Comparison of ENCODE assay signal across 8 cellular contexts in the genomic region with DNA sequence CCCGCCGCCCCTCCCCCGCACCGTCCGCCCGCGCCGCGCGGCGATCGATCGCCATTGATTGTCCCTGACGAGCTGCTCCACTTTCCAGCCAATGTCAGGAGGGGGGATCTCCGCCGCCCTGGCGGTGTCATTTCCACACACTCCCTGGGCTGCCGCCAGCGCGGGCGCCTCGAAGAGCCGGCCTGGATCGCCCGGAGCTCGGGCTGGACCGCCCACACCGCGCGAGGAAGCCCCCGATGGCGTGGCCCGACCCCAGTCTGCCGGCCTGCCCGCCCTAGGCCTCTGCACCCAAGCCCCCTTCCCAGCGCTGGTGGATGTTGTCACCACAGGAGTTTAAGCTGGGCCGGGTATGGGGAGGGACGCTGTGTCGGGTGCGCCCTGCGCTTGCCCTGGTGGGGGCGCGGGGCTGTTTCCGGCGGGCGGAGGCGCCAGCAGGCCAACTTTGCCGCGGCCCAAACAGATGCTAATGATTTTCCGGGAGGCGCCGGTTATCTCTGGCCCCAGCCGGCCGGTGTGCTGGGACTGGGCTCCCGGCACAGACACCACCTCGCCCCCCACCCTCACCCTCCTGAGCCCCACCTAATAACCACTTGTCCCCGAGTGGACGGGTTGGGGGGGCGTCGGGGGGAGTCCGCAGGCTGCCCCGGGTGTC. TPM values are rescaled to one million over a fixed set of nuclear protein-coding genes. Genes with fewer than 3 reads are reported as not detected.
A peak's percentile ranks its signal among the peaks of the same experiment; 100 is the strongest.
DNase-seq lines count a peak whose midpoint lies in the region; ATAC-seq, FAIRE-seq and TF ChIP-seq lines count a peak whose summit lies in the region.

No MANE protein-coding gene starts in this region.

- peak; percentile 28 for ATAC-seq in GM21723 (IDR thresholded peaks at IDR 0.05; ENCODE audit: unreplicated experiment)
- ATAC-seq in HG03135 (IDR thresholded peaks at IDR 0.05; ENCODE audit: unreplicated experiment), result no peak

- H3K4me2 ChIP-seq in keratinocyte (ENCODE audit: control insufficient read depth, extremely low read depth, insufficient read depth, low read depth, low read length), result peak overlapping the region; percentile 59

- no peaks in the 10 kb centered on the region for H3K9me3 ChIP-seq in keratinocyte (ENCODE audit: control insufficient read depth, low read depth, low read length)
- H3K9me3 ChIP-seq in small intestine (ENCODE audit: control insufficient read depth, low read depth), result no peaks in the 10 kb centered on the region

- peak; percentile 22 for TF ChIP-seq CTCF in choroid plexus epithelial cell (conservative IDR thresholded peaks at IDR 0.05; ENCODE audit: low read depth, low read length)
- TF ChIP-seq CTCF in keratinocyte (optimal IDR thresholded peaks at IDR 0.05 in 1 of 3, IDR thresholded peaks at IDR 0.05 in 1 of 3, conservative IDR thresholded peaks at IDR 0.05 in 1 of 3; ENCODE audit: extremely low read depth in 1 of 3, insufficient read depth in 2 of 3, low read length in 3 of 3), result no peak

- H3K27ac ChIP-seq in keratinocyte (ENCODE audit: control insufficient read depth, insufficient read depth, low read length) (no peak overlapping the region), small intestine (ENCODE audit: low read depth in 1 of 2, low read length in 1 of 2) (peak overlapping the region; percentile 1 to 91)

- H3K4me1 ChIP-seq in keratinocyte (ENCODE audit: control insufficient read depth, extremely low read depth, insufficient read depth, low read length) (peaks cover 25% of the 10 kb centered on the region), small intestine (ENCODE audit: control insufficient read depth in 2 of 2, insufficient read depth in 1 of 2, low read depth in 1 of 2, low read length in 1 of 2) (peaks cover 3 to 15% of the 10 kb centered on the region in 2 donors)

- H3K36me3 ChIP-seq in keratinocyte (ENCODE audit: control insufficient read depth in 2 of 2, extremely low read depth in 1 of 2, insufficient read depth in 2 of 2, low read length in 2 of 2) (peaks cover 1 to 4% of the 10 kb centered on the region in 2 experiments), small intestine (ENCODE audit: control insufficient read depth in 2 of 2, insufficient read depth in 2 of 2, low read length in 2 of 2) (no peaks in the 10 kb centered on the region)

- H3K9ac ChIP-seq in keratinocyte (ENCODE audit: control insufficient read depth, extremely low read depth, insufficient read depth, low read length), result no peak overlapping the region

- peaks cover 4% of the 10 kb centered on the region for H4K20me1 ChIP-seq in keratinocyte (ENCODE audit: control insufficient read depth, extremely low read depth, insufficient read depth, low read length)

- peak overlapping the region; percentile 61 for H3K4me3 ChIP-seq in choroid plexus epithelial cell (ENCODE audit: low read depth, low read length)
- H3K4me3 ChIP-seq in keratinocyte (ENCODE audit: control insufficient read depth in 2 of 3, extremely low read depth in 1 of 3, insufficient read depth in 2 of 3, low read depth in 1 of 3, low read length in 3 of 3), result peak overlapping the region in 1 of 3 experiments; percentile 37
- peak overlapping the region; percentile 11 to 52 for H3K4me3 ChIP-seq in small intestine (ENCODE audit: low read depth in 1 of 2, low read length in 2 of 2)

- peak; percentile 95 for DNase-seq in DMS 273 (lab: John Stamatoyannopoulos, UW; ENCODE audit: unreplicated experiment)
- DNase-seq in NCI-H1105 (lab: John Stamatoyannopoulos, UW), result peak; percentile 33
- peak; percentile 26 for DNase-seq in T-helper 9 cell
- peak; percentile 80 for DNase-seq in choroid plexus epithelial cell (ENCODE audit: low read depth)
- no peak for DNase-seq in keratinocyte (ENCODE audit: low read depth, low spot score)
- peak; percentile 59 for DNase-seq in small intestine

- H3K9me1 ChIP-seq in keratinocyte (ENCODE audit: control insufficient read depth, extremely low read depth, insufficient read depth, low read length), result no peaks in the 10 kb centered on the region

- no peak for FAIRE-seq in keratinocyte (lab: Jason Lieb, UNC)
- FAIRE-seq in small intestine (lab: Jason Lieb, UNC), result no peak

- dilution Hi-C loops in keratinocyte (cut with MboI; ENCODE audit: extremely low pct_ligation_motif_present, low sequenced_read_pairs), result no loop called here

- H3K79me2 ChIP-seq in keratinocyte (ENCODE audit: control insufficient read depth, insufficient read depth, low read length), result no peaks in the 10 kb centered on the region

- H2AFZ ChIP-seq in keratinocyte (ENCODE audit: control insufficient read depth, low read length), result no peak overlapping the region

- 1 to 4% (median 3%) methylated on average over 42 to 62 of the region's 62 CpGs for WGBS in small intestine, 3 donors

- H3K27me3 ChIP-seq in keratinocyte (ENCODE audit: control insufficient read depth, extremely low read depth, insufficient read depth, low read length), result no peaks in the 10 kb centered on the region
- H3K27me3 ChIP-seq in small intestine (ENCODE audit: control insufficient read depth in 2 of 2, insufficient read depth in 2 of 2, low read length in 2 of 2), result no peaks in the 10 kb centered on the region

RNA-seq across cellular contexts. Expression of a gene that starts 10.6 kb away (rescaled TPM):
- 0.59 to 1.7 TPM (median 1.0 TPM) in 3 replicates for polyA plus RNA-seq in keratinocyte
- 4.9 TPM for polyA plus RNA-seq in keratinocyte (2011; ENCODE audit: low read depth)
- polyA plus RNA-seq in keratinocyte (2011; cell fraction: cytosol; rRNA removed), result 1.0 and 1.1 TPM in 2 replicates
- 1.2 and 2.1 TPM in 2 replicates for polyA plus RNA-seq in keratinocyte (2011; cell fraction: nucleus; rRNA removed)
- 0.65 and 6.6 TPM in 2 replicates for polyA plus RNA-seq in keratinocyte (2012; ENCODE audit: low replicate concordance)
- polyA minus RNA-seq in keratinocyte, result 0.80 to 2.0 TPM (median 1.4 TPM) in 3 replicates
- 5.4 TPM for polyA minus RNA-seq in keratinocyte (2011; cell fraction: cytosol; rRNA and poly(A)+ RNA removed)
- 2.2 and 3.7 TPM in 2 replicates for polyA minus RNA-seq in keratinocyte (2011; cell fraction: nucleus; rRNA and poly(A)+ RNA removed)
- 10 to 100 TPM in 2 of 3 donors, 1 to 10 TPM in 1; 3.8 to 21.9 (median 14.6) TPM for polyA plus RNA-seq in small intestine
